In genomic region chr6:23170044-23170443, GRCh38 we compare ENCODE assay signal across 17 cellular contexts.
DNase-seq lines count a peak whose midpoint lies in the region; TF ChIP-seq lines count a peak whose summit lies in the region.
"Had no signal": no experiment of that assay in that cellular context is flagged by ENCODE, and none has a peak within 500 bp of the region (broad histone marks: within the 10 kb centered on the region; RNA-seq: fewer than 3 reads in every experiment).

No MANE protein-coding gene starts in this region.

- H3K4me1 Mint-ChIP-seq in nephron: peaks cover 8% of the 10 kb centered on the region
- H3K4me1 Mint-ChIP-seq: B cell, IgD-negative memory B cell had no signal

- H3K36me3 ChIP-seq in HAP-1 (replicated peaks) (no peaks in the 10 kb centered on the region), colonic mucosa (no peaks in the 10 kb centered on the region)

- no peaks in the 10 kb centered on the region for H3K27me3 Mint-ChIP-seq in nephron (ENCODE audit: low read depth)
- H3K27me3 Mint-ChIP-seq: B cell; CD4-positive, alpha-beta T cell; IgD-negative memory B cell had no signal

- in situ Hi-C loops in HAP-1 (cut with MboI; ENCODE audit: low sequenced_read_pairs): no loop called here

- peaks cover 12% of the 10 kb centered on the region for H3K4me1 ChIP-seq in HAP-1
- no peaks in the 10 kb centered on the region for H3K4me1 ChIP-seq in colonic mucosa

- H3K4me3 ChIP-seq in HAP-1 (no peak overlapping the region), fibroblast of pulmonary artery (replicated peaks; ENCODE audit: low read depth, low read length) (no peak overlapping the region), colonic mucosa (no peak overlapping the region)
- H3K4me3 ChIP-seq: GM12878, GM23248 had no signal

- H3K27ac ChIP-seq in colonic mucosa: no peak overlapping the region
- H3K27ac ChIP-seq: GM23248 had no signal

- TF ChIP-seq CTCF in fibroblast of pulmonary artery (IDR thresholded peaks at IDR 0.05; ENCODE audit: low read length, missing control alignments): no peak
- no peak for TF ChIP-seq CTCF in nephron (IDR thresholded peaks at IDR 0.05; ENCODE audit: unreplicated experiment in 3 of 3)
- TF ChIP-seq CTCF in colonic mucosa (IDR thresholded peaks at IDR 0.05): no peak

- no peak overlapping the region for H3K4me3 Mint-ChIP-seq in nephron
- H3K4me3 Mint-ChIP-seq: B cell; CD4-positive, alpha-beta T cell; HFFc6; IgD-negative memory B cell had no signal

- peaks cover 4% of the 10 kb centered on the region for H3K36me3 Mint-ChIP-seq in nephron (ENCODE audit: low read depth)

- no peaks in the 10 kb centered on the region for H3K27me3 ChIP-seq in HAP-1 (ENCODE audit: low read depth)
- no peaks in the 10 kb centered on the region for H3K27me3 ChIP-seq in colonic mucosa

- H3K9ac ChIP-seq in colonic mucosa (ENCODE audit: low read depth in 2 of 2, low read length in 2 of 2): no peak overlapping the region
- H3K9ac ChIP-seq: GM23248 had no signal

- intact Hi-C loops in colonic mucosa (cut with DNase I): no loop called here

- peak overlapping the region; percentile 4 to 33 (median 29) for H3K27ac Mint-ChIP-seq in nephron
- H3K27ac Mint-ChIP-seq: B cell; CD4-positive, alpha-beta T cell; HFFc6; IgD-negative memory B cell had no signal

- DNase-seq in HAP-1 (ENCODE audit: low spot score in 2 of 2) (peak; percentile 13 to 90), amniotic epithelial cell (ENCODE audit: low read depth) (peak; percentile 30), fibroblast of pulmonary artery (ENCODE audit: low read depth) (peak; percentile 59), COLO668 (lab: John Stamatoyannopoulos, UW; ENCODE audit: unreplicated experiment) (no peak), NCI-H2171 treated with DMSO at 0.1 percent for 48 hours (lab: John Stamatoyannopoulos, UW) (no peak), NCI-H510A (lab: John Stamatoyannopoulos, UW) (no peak), colonic mucosa (no peak)
- DNase-seq: C1 segment of cervical spinal cord; CD4-positive, alpha-beta T cell; DMS79; GM23248; HCEC 1CT; HFFc6 had no signal

- H3K9me3 ChIP-seq in HAP-1 (no peaks in the 10 kb centered on the region), colonic mucosa (no peaks in the 10 kb centered on the region)

- H3K9me3 Mint-ChIP-seq in nephron: peaks cover 32% of the 10 kb centered on the region
- H3K9me3 Mint-ChIP-seq: CD4-positive, alpha-beta T cell had no signal

Comparison
In these comparisons a context has a peak if more than half of its experiments do, and no peak if none do; other contexts are left out.
1. DNase-seq: peak in HAP-1 (2 of 2), amniotic epithelial cell (single experiment) and fibroblast of pulmonary artery (single experiment); none in COLO668 (single experiment), NCI-H2171 treated with DMSO at 0.1 percent for 48 hours (single experiment), NCI-H510A (single experiment) and colonic mucosa (single experiment).